1 cellular context compared by ENCODE assay signal in the genomic region with DNA sequence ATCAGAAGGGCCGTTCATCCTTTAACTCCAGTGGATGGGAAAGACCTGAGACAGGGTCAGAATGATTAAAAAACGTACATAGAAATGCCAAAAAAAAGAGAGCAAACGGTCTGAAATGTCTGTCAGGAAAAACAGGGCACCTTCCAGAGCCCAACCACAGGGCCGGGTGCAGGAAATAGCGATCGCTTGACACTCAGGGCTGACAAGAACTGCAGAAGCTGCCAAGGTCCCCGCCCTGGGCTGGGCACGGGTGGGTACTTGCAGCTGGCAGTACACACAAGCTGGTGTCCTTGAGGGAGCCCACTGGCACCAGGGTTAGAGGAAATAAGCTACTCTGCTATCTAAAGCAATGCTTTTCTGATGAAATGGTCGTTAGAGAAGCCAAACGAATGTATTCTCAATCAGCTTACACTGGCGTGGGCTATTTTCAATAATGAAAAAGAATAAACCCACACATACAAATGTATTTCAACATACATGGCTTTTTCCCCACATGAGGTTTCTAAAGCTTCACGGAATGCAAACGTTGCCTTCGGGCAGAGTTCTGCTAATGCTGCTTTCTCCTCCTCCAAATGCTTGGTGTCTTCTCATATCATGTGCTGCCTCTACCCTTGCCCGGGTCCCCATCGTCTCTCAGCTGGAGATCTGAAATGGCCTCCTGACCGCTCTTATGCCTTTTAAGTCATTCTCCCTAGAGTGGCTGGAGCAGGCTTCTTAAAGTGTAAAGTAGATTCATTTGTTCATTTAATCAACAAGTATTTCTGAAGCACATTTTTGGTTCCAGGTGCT.
TF ChIP-seq lines count a peak whose summit lies in the region.

No MANE protein-coding gene starts in this region.

TF ChIP-seq in HepG2, 621 proteins besides CTCF, POLR2A, EP300 and RAD21 (continued from another document):
- TF ChIP-seq ZKSCAN1 (IDR thresholded peaks at IDR 0.05; ENCODE audit: low read length) (no peak), ZNF124 (CRISPR knock-in tag; IDR thresholded peaks at IDR 0.05) (no peak), ZNF431 (CRISPR knock-in tag; IDR thresholded peaks at IDR 0.05; ENCODE audit: borderline replicate concordance, low read depth) (no peak), ZNF33A (CRISPR knock-in tag; IDR thresholded peaks at IDR 0.05; ENCODE audit: borderline replicate concordance) (no peak), MBNL3 (CRISPR knock-in tag; conservative IDR thresholded peaks at IDR 0.05) (no peak), GATAD1 (CRISPR knock-in tag; IDR thresholded peaks at IDR 0.05) (no peak), ZNF605 (CRISPR knock-in tag; IDR thresholded peaks at IDR 0.05) (no peak), ZC3H4 (CRISPR knock-in tag; IDR thresholded peaks at IDR 0.05; ENCODE audit: borderline replicate concordance) (no peak), EEA1 (CRISPR knock-in tag; IDR thresholded peaks at IDR 0.05; ENCODE audit: borderline replicate concordance) (no peak), ZNF746 (CRISPR knock-in tag; IDR thresholded peaks at IDR 0.05) (no peak), NAIF1 (CRISPR knock-in tag; IDR thresholded peaks at IDR 0.05; ENCODE audit: borderline replicate concordance) (no peak), MYNN (CRISPR knock-in tag; IDR thresholded peaks at IDR 0.05; ENCODE audit: low read depth) (no peak), ZNF563 (CRISPR knock-in tag; IDR thresholded peaks at IDR 0.05) (no peak), ZNF781 (CRISPR knock-in tag; IDR thresholded peaks at IDR 0.05; ENCODE audit: borderline replicate concordance, not compliant biosample characterization) (no peak)
- TF ChIP-seq, protein P1, sequence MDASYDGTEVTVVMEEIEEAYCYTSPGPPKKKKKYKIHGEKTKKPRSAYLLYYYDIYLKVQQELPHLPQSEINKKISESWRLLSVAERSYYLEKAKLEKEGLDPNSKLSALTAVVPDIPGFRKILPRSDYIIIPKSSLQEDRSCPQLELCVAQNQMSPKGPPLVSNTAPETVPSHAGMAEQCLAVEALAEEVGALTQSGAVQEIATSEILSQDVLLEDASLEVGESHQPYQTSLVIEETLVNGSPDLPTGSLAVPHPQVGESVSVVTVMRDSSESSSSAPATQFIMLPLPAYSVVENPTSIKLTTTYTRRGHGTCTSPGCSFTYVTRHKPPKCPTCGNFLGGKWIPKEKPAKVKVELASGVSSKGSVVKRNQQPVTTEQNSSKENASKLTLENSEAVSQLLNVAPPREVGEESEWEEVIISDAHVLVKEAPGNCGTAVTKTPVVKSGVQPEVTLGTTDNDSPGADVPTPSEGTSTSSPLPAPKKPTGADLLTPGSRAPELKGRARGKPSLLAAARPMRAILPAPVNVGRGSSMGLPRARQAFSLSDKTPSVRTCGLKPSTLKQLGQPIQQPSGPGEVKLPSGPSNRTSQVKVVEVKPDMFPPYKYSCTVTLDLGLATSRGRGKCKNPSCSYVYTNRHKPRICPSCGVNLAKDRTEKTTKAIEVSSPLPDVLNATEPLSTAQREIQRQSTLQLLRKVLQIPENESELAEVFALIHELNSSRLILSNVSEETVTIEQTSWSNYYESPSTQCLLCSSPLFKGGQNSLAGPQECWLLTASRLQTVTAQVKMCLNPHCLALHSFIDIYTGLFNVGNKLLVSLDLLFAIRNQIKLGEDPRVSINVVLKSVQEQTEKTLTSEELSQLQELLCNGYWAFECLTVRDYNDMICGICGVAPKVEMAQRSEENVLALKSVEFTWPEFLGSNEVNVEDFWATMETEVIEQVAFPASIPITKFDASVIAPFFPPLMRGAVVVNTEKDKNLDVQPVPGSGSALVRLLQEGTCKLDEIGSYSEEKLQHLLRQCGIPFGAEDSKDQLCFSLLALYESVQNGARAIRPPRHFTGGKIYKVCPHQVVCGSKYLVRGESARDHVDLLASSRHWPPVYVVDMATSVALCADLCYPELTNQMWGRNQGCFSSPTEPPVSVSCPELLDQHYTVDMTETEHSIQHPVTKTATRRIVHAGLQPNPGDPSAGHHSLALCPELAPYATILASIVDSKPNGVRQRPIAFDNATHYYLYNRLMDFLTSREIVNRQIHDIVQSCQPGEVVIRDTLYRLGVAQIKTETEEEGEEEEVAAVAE (CRISPR knock-in tag; IDR thresholded peaks at IDR 0.05; ENCODE audit: borderline replicate concordance), result no peak
TF ChIP-seq in HepG2: peak in this region for 0.
